12 cellular contexts compared by ENCODE assay signal in genomic region chr12:109738878-109739665, GRCh38. TPM values are rescaled to one million over a fixed set of nuclear protein-coding genes. Genes with fewer than 3 reads are reported as not detected.
A peak's percentile ranks its signal among the peaks of the same experiment; 100 is the strongest.
DNase-seq lines count a peak whose midpoint lies in the region; ATAC-seq and TF ChIP-seq lines count a peak whose summit lies in the region.
"Had no signal": no experiment of that assay in that cellular context is flagged by ENCODE, and none has a peak within 500 bp of the region (broad histone marks: within the 10 kb centered on the region; RNA-seq: fewer than 3 reads in every experiment).

No MANE protein-coding gene starts in this region.

- no peaks in the 10 kb centered on the region for H4K20me1 ChIP-seq in PC-3 (ENCODE audit: low read length)
- peaks cover 91% of the 10 kb centered on the region for H4K20me1 ChIP-seq in neural progenitor cell (ENCODE audit: low read depth)

- TF ChIP-seq CTCF in PC-3 (conservative IDR thresholded peaks at IDR 0.05; ENCODE audit: low read depth, low read length): no peak
- TF ChIP-seq CTCF in cardiac muscle cell (IDR thresholded peaks at IDR 0.05; ENCODE audit: low read depth, low read length): no peak
- no peak for TF ChIP-seq CTCF in psoas muscle (IDR thresholded peaks at IDR 0.05)
- no peak for TF ChIP-seq CTCF in neural progenitor cell (IDR thresholded peaks at IDR 0.05)

- H3K4me1 Mint-ChIP-seq in neural progenitor cell: peaks cover 44% of the 10 kb centered on the region

- BruUV-seq in PC-3 (replicated peaks; lab: Mats Ljungman, UMichigan): no TSS peak

- H3K9ac ChIP-seq in PC-3 (ENCODE audit: low read length): no peak overlapping the region
- H3K9ac ChIP-seq in neural progenitor cell: no peak overlapping the region

- H3K36me3 ChIP-seq in PC-3 (ENCODE audit: low read depth, low read length) (no peaks in the 10 kb centered on the region), cardiac muscle cell (no peaks in the 10 kb centered on the region), psoas muscle (ENCODE audit: insufficient read depth in 1 of 2, low read depth in 1 of 2) (no peaks in the 10 kb centered on the region), neural progenitor cell (no peaks in the 10 kb centered on the region)
- H3K36me3 ChIP-seq: thyroid gland had no signal

- H3K4me3 ChIP-seq in PC-3 (ENCODE audit: low read length) (no peak overlapping the region), cardiac muscle cell (no peak overlapping the region), psoas muscle (no peak overlapping the region), neural progenitor cell (no peak overlapping the region)
- H3K4me3 ChIP-seq: hepatocyte, thyroid gland had no signal

- H3K27me3 ChIP-seq in PC-3 (ENCODE audit: low read length) (no peaks in the 10 kb centered on the region), cardiac muscle cell (no peaks in the 10 kb centered on the region), psoas muscle (ENCODE audit: insufficient read depth in 3 of 3, low read length in 2 of 3) (no peaks in the 10 kb centered on the region), neural progenitor cell (peaks cover 18% of the 10 kb centered on the region)
- H3K27me3 ChIP-seq: hepatocyte, thyroid gland had no signal

- H3K36me3 Mint-ChIP-seq in neural progenitor cell: no peaks in the 10 kb centered on the region

- H3K9me3 Mint-ChIP-seq in neural progenitor cell: no peaks in the 10 kb centered on the region

- H3K27ac ChIP-seq in PC-3 (ENCODE audit: low read length): no peak overlapping the region
- H3K27ac ChIP-seq in cardiac muscle cell: peak overlapping the region; percentile 50
- H3K27ac ChIP-seq in psoas muscle: no peak overlapping the region
- H3K27ac ChIP-seq in neural progenitor cell: no peak overlapping the region
- H3K27ac ChIP-seq: thyroid gland had no signal

- H3F3A ChIP-seq in PC-3 (ENCODE audit: low read length, unreplicated experiment): no peaks in the 10 kb centered on the region
- H3F3A ChIP-seq in neural progenitor cell (ENCODE audit: low read depth): peaks cover 6% of the 10 kb centered on the region

- 88 to 92% (median 90%) methylated on average over 6 of the region's 6 CpGs for whole genome bisulfite sequencing in psoas muscle, 3 donors

- H3K4me1 ChIP-seq in PC-3 (ENCODE audit: insufficient read depth, low read length) (no peaks in the 10 kb centered on the region), cardiac muscle cell (ENCODE audit: low read depth) (peaks cover 45% of the 10 kb centered on the region), psoas muscle (no peaks in the 10 kb centered on the region), neural progenitor cell (peaks cover 50% of the 10 kb centered on the region)
- H3K4me1 ChIP-seq: thyroid gland had no signal

- DNase-seq in ELR (ENCODE audit: low read depth) (peak; percentile 76), PC-3 (peak; percentile 11), cardiac muscle cell (ENCODE audit: low read depth in 1 of 2, low spot score in 1 of 2) (no peak), psoas muscle (peak; percentile 9 to 41), midbrain (lab: John Stamatoyannopoulos, UW) (no peak), neural progenitor cell (ENCODE audit: low spot score) (no peak)
- DNase-seq: amniotic stem cell; DMS 273 treated with DMSO at 0.1 percent for 48 hours; effector CD8-positive, alpha-beta T cell; thyroid gland had no signal

- POLR2A ChIA-PET in PC-3 (lab: Charles Lee; ENCODE audit: unreplicated experiment): no interaction called here

- intact Hi-C loops in PC-3 (cut with micrococcal nuclease): no loop called here
- intact Hi-C loops in psoas muscle (cut with DNase I): no loop called here

- H3K9me3 ChIP-seq in PC-3 (ENCODE audit: low read length) (no peaks in the 10 kb centered on the region), cardiac muscle cell (ENCODE audit: low read depth) (no peaks in the 10 kb centered on the region), psoas muscle (no peaks in the 10 kb centered on the region), neural progenitor cell (ENCODE audit: low read depth) (no peaks in the 10 kb centered on the region)
- H3K9me3 ChIP-seq: thyroid gland had no signal

- peaks cover 21% of the 10 kb centered on the region for H3K27me3 Mint-ChIP-seq in neural progenitor cell (ENCODE audit: insufficient read depth, low read depth)

- ATAC-seq in PC-3 (peak; percentile 81), psoas muscle (no peak), GM21737 (IDR thresholded peaks at IDR 0.05; ENCODE audit: unreplicated experiment) (no peak)

- H3K79me2 ChIP-seq in PC-3 (ENCODE audit: low read length): no peaks in the 10 kb centered on the region
- no peaks in the 10 kb centered on the region for H3K79me2 ChIP-seq in neural progenitor cell (ENCODE audit: low read depth)
- H3K79me2 ChIP-seq: hepatocyte had no signal

- CTCF ChIA-PET in PC-3 (lab: Charles Lee): interaction anchor here (0.6 kb wide), 1 partner anchor 602 kb away, joined by 3 read pairs; no protein-coding TSS in a partner anchor

- no peak overlapping the region for H3K4me3 Mint-ChIP-seq in neural progenitor cell

- H2AFZ ChIP-seq in PC-3 (ENCODE audit: low read length): no peak overlapping the region
- H2AFZ ChIP-seq in neural progenitor cell (replicated peaks): no peak overlapping the region
- H2AFZ ChIP-seq: hepatocyte had no signal

- no peak overlapping the region for H3K27ac Mint-ChIP-seq in neural progenitor cell

- no peaks in the 10 kb centered on the region for H3K9me2 ChIP-seq in PC-3 (replicated peaks; ENCODE audit: low read length)

- H3K4me2 ChIP-seq in PC-3 (ENCODE audit: low read length) (no peak overlapping the region), neural progenitor cell (no peak overlapping the region)

RNA-seq across cellular contexts. Expression of gene FAM222A, which starts 25.4 kb away (rescaled TPM):
- 11.7 and 15.3 TPM in 2 replicates for total RNA-seq in PC-3 (2014; rRNA removed)
- total RNA-seq in cardiac muscle cell: 35.5 and 42.9 TPM in 2 replicates
- 25.4 and 42.1 TPM in 2 replicates for polyA plus RNA-seq in cardiac muscle cell
- total RNA-seq in psoas muscle: 1 to 10 TPM; 1.8 to 6.1 (median 5.5) TPM
- 10 to 100 TPM in 1 of 3 donors, 1 to 10 TPM in 1, under 1 TPM in 1; 0.59 to 15.8 (median 3.3) TPM for polyA plus RNA-seq in psoas muscle
- 2.5 and 10.6 TPM in 2 replicates for total RNA-seq in neural progenitor cell (ENCODE audit: low replicate concordance)

Comparison
In these comparisons a context has a peak if more than half of its experiments do, and no peak if none do; other contexts are left out.
1. DNase-seq: peak in ELR (single experiment), PC-3 (single experiment) and psoas muscle (2 of 2); none in cardiac muscle cell (0 of 2), midbrain (single experiment) and neural progenitor cell (single experiment).